10 cellular contexts compared by ENCODE assay signal in the genomic region with DNA sequence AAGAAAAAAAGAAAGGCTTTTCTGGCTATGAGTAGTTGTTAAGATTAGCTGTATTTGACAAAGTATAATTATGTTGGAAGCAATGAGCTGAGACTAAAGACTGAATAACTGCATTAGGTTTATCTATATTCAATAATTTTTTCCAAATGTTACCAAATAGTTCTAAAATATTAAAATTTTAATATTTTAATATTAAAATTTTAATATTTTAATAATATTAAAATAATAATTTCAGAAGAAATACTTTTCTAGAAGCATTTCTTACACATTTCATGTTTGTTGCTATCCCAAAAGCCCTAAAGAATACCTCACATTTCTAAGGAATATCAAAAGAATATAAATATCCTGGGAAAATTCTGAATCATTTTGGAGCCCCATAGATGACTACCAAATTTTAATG.
"Had no signal": no experiment of that assay in that cellular context is flagged by ENCODE, and none has a peak within 500 bp of the region (broad histone marks: within the 10 kb centered on the region; RNA-seq: fewer than 3 reads in every experiment).

No MANE protein-coding gene starts in this region.

- FAIRE-seq: HTR-8/SVneo had no signal

- H3K36me3 ChIP-seq: HAP-1 had no signal

- H3K27ac ChIP-seq: GM23248 had no signal

- H3K9ac ChIP-seq: GM23248 had no signal

- H3K9me3 ChIP-seq: HAP-1 had no signal

- H3K4me1 ChIP-seq: HAP-1 had no signal

- DNase-seq: GM23248, GOT3, H7, HFFc6, IMR-90, KG1 had no signal

- ATAC-seq: HCT116, K562 had no signal

- H2AFZ ChIP-seq: GM23248 had no signal

- H3K4me3 ChIP-seq: GM23248, HAP-1, K562 had no signal
